26 cellular contexts compared by ENCODE assay signal in the genomic region with DNA sequence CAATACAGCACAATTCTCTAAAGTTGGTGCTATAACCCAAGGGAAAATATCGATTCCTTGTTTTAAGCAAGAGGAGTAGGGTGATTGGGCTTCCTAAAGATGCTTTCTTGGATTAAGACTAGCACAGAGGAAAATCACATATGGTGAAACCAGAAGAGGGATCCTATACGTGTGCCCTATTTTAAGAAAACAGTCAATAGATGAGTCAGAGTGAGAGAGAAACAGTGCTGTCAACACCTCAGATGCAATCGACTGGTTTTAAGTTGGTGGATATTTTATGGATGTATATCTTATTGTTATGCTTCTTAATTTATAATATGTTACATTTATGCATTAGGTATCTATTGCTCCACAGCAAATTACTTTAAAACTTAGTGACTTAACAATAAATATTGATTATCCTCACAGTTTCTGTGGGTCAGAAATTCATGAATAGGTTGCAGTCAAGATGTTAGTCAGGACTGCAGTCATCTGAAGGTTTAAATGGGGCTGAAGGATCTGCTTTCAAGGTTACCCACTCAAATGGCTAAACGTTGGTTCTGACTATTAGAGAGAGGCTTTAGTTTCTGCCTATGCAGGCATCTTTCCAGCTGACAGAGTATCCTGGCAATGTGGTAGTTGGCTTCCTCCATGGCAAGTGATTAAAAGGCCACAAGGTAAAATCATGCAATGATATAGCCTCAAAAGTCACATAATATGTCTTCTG.
DNase-seq lines count a peak whose midpoint lies in the region; ATAC-seq and TF ChIP-seq lines count a peak whose summit lies in the region.
"Had no signal": no experiment of that assay in that cellular context is flagged by ENCODE, and none has a peak within 500 bp of the region (broad histone marks: within the 10 kb centered on the region; RNA-seq: fewer than 3 reads in every experiment).

No MANE protein-coding gene starts in this region.

- no peak for TF ChIP-seq CTCF in epithelial cell of esophagus (IDR thresholded peaks at IDR 0.05; ENCODE audit: insufficient read depth, low read depth, low read length, missing control alignments)

- no peak overlapping the region for H3K4me3 ChIP-seq in epithelial cell of esophagus (ENCODE audit: low read length)
- H3K4me3 ChIP-seq: adrenal gland, body of pancreas, dorsolateral prefrontal cortex, pancreas, stomach, tibial artery had no signal

- DNase-seq in DMS 273 (lab: John Stamatoyannopoulos, UW; ENCODE audit: unreplicated experiment), result peak; percentile 7
- no peak for DNase-seq in DMS 273 treated with DMSO at 0.1 percent for 48 hours (lab: John Stamatoyannopoulos, UW)
- peak; percentile 63 for DNase-seq in epithelial cell of esophagus (ENCODE audit: low read depth)
- no peak for DNase-seq in NCI-H1930 (lab: John Stamatoyannopoulos, UW)
- DNase-seq: activated CD4-positive, alpha-beta T cell treated with anti-CD3 and anti-CD28 coated beads, Interleukin-2, amount 10 ng/mL, durations not matched to agents 24 days and 14 days; activated naive CD4-positive, alpha-beta T cell; activated T-cell treated with anti-CD3 and anti-CD28 coated beads, Interleukin-2, amount 50 U/mL, for 48 hours; adrenal gland; body of pancreas; CD4-positive, alpha-beta T cell; dorsolateral prefrontal cortex; mesenchymal stem cell; NCI-H1092 treated with DMSO at 0.1 percent for 48 hours; NCI-H2029; OCI-M1; pancreas; SHP77; stimulated activated CD4-positive, alpha-beta T cell treated with anti-CD3 and anti-CD28 coated beads, Interleukin-2, amount 100 ng/mL, for 24 hours; stomach; tibial artery; WERI-Rb-1 had no signal

- peak; percentile 75 for ATAC-seq in GM21717 (IDR thresholded peaks at IDR 0.05; ENCODE audit: unreplicated experiment)
- ATAC-seq in HG03565 (IDR thresholded peaks at IDR 0.05; ENCODE audit: unreplicated experiment), result peak; percentile 79
- ATAC-seq in HG03135 (IDR thresholded peaks at IDR 0.05; ENCODE audit: unreplicated experiment), result no peak
- ATAC-seq in HG03460 (IDR thresholded peaks at IDR 0.05; ENCODE audit: unreplicated experiment), result no peak
- ATAC-seq: body of pancreas, left lobe of liver, pancreas had no signal

Comparison
In these comparisons a context has a peak if more than half of its experiments do, and no peak if none do; other contexts are left out.
1. DNase-seq: peak in DMS 273 (single experiment) and epithelial cell of esophagus (single experiment); none in DMS 273 treated with DMSO at 0.1 percent for 48 hours (single experiment) and NCI-H1930 (0 of 2).
2. ATAC-seq: peak in GM21717 (single experiment) and HG03565 (single experiment); none in HG03135 (single experiment) and HG03460 (single experiment).